ENCODE assay signal across 1 cellular context in the genomic region with DNA sequence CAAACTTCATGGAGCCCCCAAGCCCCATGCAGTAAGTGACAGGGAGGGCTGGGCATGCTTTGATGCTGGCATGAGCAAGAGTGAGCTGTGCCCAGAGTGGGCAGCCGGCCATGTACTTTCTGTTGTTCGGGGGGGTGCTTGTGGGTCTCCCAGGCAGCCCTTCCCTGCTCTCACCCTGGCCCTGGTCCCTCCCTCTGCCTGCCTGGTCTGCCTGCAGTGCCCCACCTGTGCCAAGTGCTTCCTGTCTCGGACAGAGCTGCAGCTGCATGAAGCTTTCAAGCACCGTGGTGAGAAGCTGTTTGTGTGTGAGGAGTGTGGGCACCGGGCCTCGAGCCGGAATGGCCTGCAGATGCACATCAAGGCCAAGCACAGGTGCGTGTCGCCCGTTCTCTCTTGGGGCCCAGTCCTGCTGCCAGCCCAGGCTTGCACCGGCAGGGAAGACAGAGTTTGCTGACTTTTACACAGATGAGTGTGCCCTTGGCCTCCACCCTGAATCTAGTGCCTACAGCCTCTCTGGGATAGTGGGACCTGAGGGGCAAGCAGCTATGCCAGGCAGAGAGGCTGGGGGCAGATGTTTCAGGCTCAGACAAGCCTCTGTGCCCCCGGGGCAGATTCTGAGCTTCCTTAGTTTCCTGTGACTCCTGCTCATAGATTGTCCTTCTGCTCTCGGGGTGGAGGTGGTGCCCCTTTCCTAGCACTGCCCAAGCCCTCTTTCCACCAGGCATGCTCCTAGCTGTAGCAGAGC.
A peak's percentile ranks its signal among the peaks of the same experiment; 100 is the strongest.
TF ChIP-seq lines count a peak whose summit lies in the region.

No MANE protein-coding gene starts in this region.

TF ChIP-seq in K562, 482 proteins besides CTCF, POLR2A, EP300 and RAD21:
- TF ChIP-seq POLR2G (IDR thresholded peaks at IDR 0.05; ENCODE audit: low read depth, low read length) (peak; percentile 60), HNRNPL (IDR thresholded peaks at IDR 0.05; ENCODE audit: low read depth, low read length) (no peak), RBFOX2 (IDR thresholded peaks at IDR 0.05; ENCODE audit: low read depth, low read length) (peak; percentile 3; the same call in 1 of the 2 replicates)
- TF ChIP-seq, protein P1, sequence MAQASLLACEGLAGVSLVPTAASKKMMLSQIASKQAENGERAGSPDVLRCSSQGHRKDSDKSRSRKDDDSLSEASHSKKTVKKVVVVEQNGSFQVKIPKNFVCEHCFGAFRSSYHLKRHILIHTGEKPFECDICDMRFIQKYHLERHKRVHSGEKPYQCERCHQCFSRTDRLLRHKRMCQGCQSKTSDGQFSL (CRISPR knock-in tag; IDR thresholded peaks at IDR 0.05): peak; percentile 41; the same call in 1 of the 2 replicates
- TF ChIP-seq, protein P1 (tag; IDR thresholded peaks at IDR 0.05): no peak
